ENCODE assay signal across 8 cellular contexts in the genomic region with DNA sequence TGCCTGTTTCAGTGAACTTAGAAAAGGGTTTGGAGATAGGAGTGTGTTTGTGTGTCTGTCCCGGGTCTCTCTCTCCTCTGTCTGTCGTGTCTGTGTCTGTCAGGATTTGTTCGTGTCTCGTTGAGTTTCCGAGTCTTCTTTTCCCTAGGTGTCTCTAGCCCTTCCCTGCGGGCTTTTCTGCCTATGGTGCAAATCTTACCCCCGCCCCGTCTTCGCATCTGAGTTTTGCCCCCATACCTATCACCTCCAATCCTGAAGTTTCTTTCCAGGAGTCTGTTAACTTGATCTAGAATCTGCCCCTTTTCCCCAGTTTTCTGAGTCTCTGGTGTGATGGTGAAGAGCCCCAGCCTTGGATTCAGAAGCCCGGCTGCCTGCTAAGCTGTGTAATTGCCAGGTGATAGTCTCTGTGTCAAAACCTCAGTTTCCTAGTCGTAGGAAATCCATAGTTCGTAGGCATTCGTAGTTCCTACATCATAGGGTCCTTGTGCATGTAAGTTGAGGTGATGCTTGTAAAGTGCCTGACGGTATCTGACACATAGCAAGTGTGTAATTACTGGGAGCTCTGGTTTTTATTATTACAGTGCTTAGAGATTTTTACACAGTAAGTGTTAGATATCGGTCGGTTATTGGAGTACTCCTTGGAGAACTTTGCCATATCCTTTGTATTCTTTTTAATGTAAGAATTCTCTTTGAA. TPM values are rescaled to one million over a fixed set of nuclear protein-coding genes. Genes with fewer than 3 reads are reported as not detected.
DNase-seq lines count a peak whose midpoint lies in the region; ATAC-seq and TF ChIP-seq lines count a peak whose summit lies in the region.

No MANE protein-coding gene starts in this region.

- intact Hi-C loops in A673 (cut with micrococcal nuclease; ENCODE audit: unreplicated experiment), result loop anchor here (10.0 kb wide), 1 partner anchor 639 kb away; a partner anchor contains a TSS

- CTCF ChIA-PET in A673 (lab: Charles Lee), result no interaction called here

- peaks cover 36% of the 10 kb centered on the region for H3K36me3 ChIP-seq in A673 (ENCODE audit: insufficient read depth, low read length, poor library complexity, severe bottlenecking)
- peaks cover 26 to 41% of the 10 kb centered on the region in 2 donors for H3K36me3 ChIP-seq in mucosa of rectum (ENCODE audit: control insufficient read depth in 2 of 2, insufficient read depth in 2 of 2, low read length in 2 of 2)

- H3K27ac ChIP-seq in A673 (ENCODE audit: low read depth, low read length, poor library complexity, severe bottlenecking), result peak overlapping the region; percentile 92
- H3K27ac ChIP-seq in mucosa of rectum (ENCODE audit: low read depth in 2 of 2, low read length in 2 of 2), result peak overlapping the region; percentile 87 to 92

- H3K9me3 ChIP-seq in A673 (ENCODE audit: low read depth, low read length, poor library complexity, severe bottlenecking) (no peaks in the 10 kb centered on the region), mucosa of rectum (ENCODE audit: control insufficient read depth in 2 of 2, low read length in 2 of 2) (no peaks in the 10 kb centered on the region)

- H3K4me1 ChIP-seq in A673 (ENCODE audit: insufficient read depth, low read length, poor library complexity, severe bottlenecking) (peaks cover 44% of the 10 kb centered on the region), mucosa of rectum (ENCODE audit: control insufficient read depth in 2 of 2, insufficient read depth in 2 of 2, low read length in 2 of 2) (peaks cover 26 to 40% of the 10 kb centered on the region in 2 donors)

- no TSS peak for BruUV-seq in A673 (replicated peaks; lab: Mats Ljungman, UMichigan)

- H3K9ac ChIP-seq in mucosa of rectum (ENCODE audit: low read depth in 1 of 2, low read length in 2 of 2), result peak overlapping the region; percentile 92 to 96

- TF ChIP-seq CTCF in A673 (conservative IDR thresholded peaks at IDR 0.05; ENCODE audit: low read depth, low read length) (no peak), cardiac fibroblast (IDR thresholded peaks at IDR 0.05; ENCODE audit: low read depth, low read length) (no peak)

- H3K4me3 ChIP-seq in A673 (ENCODE audit: low read depth, low read length, poor library complexity, severe bottlenecking), result peak overlapping the region; percentile 94
- peak overlapping the region; percentile 93 for H3K4me3 ChIP-seq in Jurkat, Clone E6-1 (ENCODE audit: low read length)
- peak overlapping the region; percentile 81 to 83 for H3K4me3 ChIP-seq in cardiac fibroblast (replicated peaks in 1 of 2; ENCODE audit: low read depth in 2 of 2, low read length in 2 of 2)
- H3K4me3 ChIP-seq in mucosa of rectum (ENCODE audit: low read length in 2 of 2), result peak overlapping the region; percentile 93 to 99

- ATAC-seq in GM21723 (IDR thresholded peaks at IDR 0.05; ENCODE audit: unreplicated experiment) (no peak), GM18520 (IDR thresholded peaks at IDR 0.05; ENCODE audit: unreplicated experiment) (no peak)

- POLR2A ChIA-PET in A673 (lab: Charles Lee; ENCODE audit: low non-redundant PET), result no interaction called here

- H3K27me3 ChIP-seq in A673 (replicated peaks; ENCODE audit: insufficient read depth, low read depth, low read length, poor library complexity) (no peaks in the 10 kb centered on the region), mucosa of rectum (ENCODE audit: control insufficient read depth in 2 of 2, insufficient read depth in 2 of 2, low read length in 2 of 2) (no peaks in the 10 kb centered on the region)

- DNase-seq in A673 (ENCODE audit: low spot score) (no peak), cardiac fibroblast (ENCODE audit: low read depth in 2 of 2) (no peak), GM19240 (ENCODE audit: insufficient read length, low spot score) (no peak), NCI-H1930 (lab: John Stamatoyannopoulos, UW) (no peak)
- DNase-seq in Jurkat, Clone E6-1 (ENCODE audit: low read depth, low spot score), result no peak

RNA-seq across cellular contexts. Expression of a gene that starts 0.8 kb away (rescaled TPM):
- total RNA-seq in A673 (2021), result 178 and 186 TPM in 2 replicates
- polyA plus RNA-seq in Jurkat, Clone E6-1 (2012; ENCODE audit: insufficient read depth, insufficient read length), result 74.3 TPM

RNA-seq across cellular contexts. Expression of a gene that starts 21.0 kb away (rescaled TPM):
- total RNA-seq in A673 (2021), result 385 and 411 TPM in 2 replicates
- polyA plus RNA-seq in Jurkat, Clone E6-1 (2012; ENCODE audit: insufficient read depth, insufficient read length), result 313 TPM

RNA-seq across cellular contexts. Expression of a gene that starts 27.8 kb away (rescaled TPM):
- total RNA-seq in A673 (2021), result 39.9 and 41.5 TPM in 2 replicates
- 2.6 TPM for polyA plus RNA-seq in Jurkat, Clone E6-1 (2012; ENCODE audit: insufficient read depth, insufficient read length)

RNA-seq across cellular contexts. Expression of a gene that starts 32.4 kb away (rescaled TPM):
- total RNA-seq in A673 (2021), result 37.1 and 38.4 TPM in 2 replicates
- 26.5 TPM for polyA plus RNA-seq in Jurkat, Clone E6-1 (2012; ENCODE audit: insufficient read depth, insufficient read length)

RNA-seq across cellular contexts. Expression of a gene that starts 35.0 kb away (rescaled TPM):
- 49.1 and 65.7 TPM in 2 replicates for total RNA-seq in A673 (2021)
- 26.3 TPM for polyA plus RNA-seq in Jurkat, Clone E6-1 (2012; ENCODE audit: insufficient read depth, insufficient read length)
